ENCODE assay signal across 15 cellular contexts in genomic region chr20:47281376-47281775, GRCh38.
A peak's percentile ranks its signal among the peaks of the same experiment; 100 is the strongest.
DNase-seq lines count a peak whose midpoint lies in the region; ATAC-seq and TF ChIP-seq lines count a peak whose summit lies in the region.
"Had no signal": no experiment of that assay in that cellular context is flagged by ENCODE, and none has a peak within 500 bp of the region (broad histone marks: within the 10 kb centered on the region; RNA-seq: fewer than 3 reads in every experiment).

No MANE protein-coding gene starts in this region.

- H3K27me3 ChIP-seq in CD4-positive, CD25-positive, alpha-beta regulatory T cell (ENCODE audit: control insufficient read depth, insufficient read depth, low read length), result no peaks in the 10 kb centered on the region
- H3K27me3 ChIP-seq in GM23338 (ENCODE audit: insufficient read depth) (no peaks in the 10 kb centered on the region), gastrocnemius medialis (no peaks in the 10 kb centered on the region)
- H3K27me3 ChIP-seq: adrenal gland had no signal

- DNase-seq in CD4-positive, CD25-positive, alpha-beta regulatory T cell, result no peak
- DNase-seq in GM23338 (ENCODE audit: low spot score), result no peak
- DNase-seq in NCI-H69 (lab: John Stamatoyannopoulos, UW), result peak; percentile 38
- DNase-seq in mesothelial cell of epicardium (ENCODE audit: low spot score in 2 of 2, unreplicated experiment in 2 of 2), result no peak
- no peak for DNase-seq in gastrocnemius medialis
- no peak for DNase-seq in GM03348 (ENCODE audit: low spot score)
- no peak for DNase-seq in middle frontal gyrus (ENCODE audit: extremely low spot score, low spot score)
- DNase-seq: activated CD4-positive, CD25-positive, alpha-beta regulatory T cell treated with anti-CD3 and anti-CD28 coated beads, Interleukin-2, amount 50 U/mL, for 72 hours; activated CD8-positive, alpha-beta memory T cell treated with anti-CD3 and anti-CD28 coated beads, Interleukin-2, amount 50 U/mL, for 48 hours; AML-193; cerebellar nuclear complex; NCI-H524 treated with DMSO at 0.1 percent for 48 hours; occipital lobe; T-cell had no signal

- no peak overlapping the region for H3K4me3 Mint-ChIP-seq in CD4-positive, CD25-positive, alpha-beta regulatory T cell
- H3K4me3 Mint-ChIP-seq in GM23338 (no peak overlapping the region), mesothelial cell of epicardium (no peak overlapping the region)
- H3K4me3 Mint-ChIP-seq: T-cell had no signal

- TF ChIP-seq CTCF in GM23338 (conservative IDR thresholded peaks at IDR 0.05; ENCODE audit: low read depth in 2 of 2) (no peak), mesothelial cell of epicardium (IDR thresholded peaks at IDR 0.05; ENCODE audit: unreplicated experiment) (no peak), gastrocnemius medialis (IDR thresholded peaks at IDR 0.05 in 4 of 5, conservative IDR thresholded peaks at IDR 0.05 in 1 of 5) (no peak)

- in situ Hi-C loops in gastrocnemius medialis (cut with MboI; ENCODE audit: low sequenced_read_pairs in 4 of 4), result no loop called here

- intact Hi-C loops in gastrocnemius medialis (cut with DNase I; ENCODE audit: low total_unique reads), result no loop called here

- peaks cover 75% of the 10 kb centered on the region for H3K79me2 ChIP-seq in GM23338 (replicated peaks; ENCODE audit: insufficient read depth)

- ATAC-seq in CD4-positive, CD25-positive, alpha-beta regulatory T cell (ENCODE audit: low read depth in 2 of 2), result no peak
- ATAC-seq in GM23338, result no peak
- no peak for ATAC-seq in gastrocnemius medialis
- ATAC-seq: T-cell had no signal

- peak overlapping the region in 2 of 3 donors; percentile 65 to 68 for H3K27ac Mint-ChIP-seq in CD4-positive, CD25-positive, alpha-beta regulatory T cell
- H3K27ac Mint-ChIP-seq in GM23338, result peak overlapping the region; percentile 25; the same call in 1 of the 2 replicates
- peak overlapping the region; percentile 95 for H3K27ac Mint-ChIP-seq in mesothelial cell of epicardium

- peaks cover 82% of the 10 kb centered on the region for H3K36me3 ChIP-seq in CD4-positive, CD25-positive, alpha-beta regulatory T cell (ENCODE audit: control insufficient read depth, insufficient read depth, low read length)
- H3K36me3 ChIP-seq in GM23338 (ENCODE audit: insufficient read depth) (peaks cover 74% of the 10 kb centered on the region), gastrocnemius medialis (peaks cover 0 to 31% of the 10 kb centered on the region in 2 donors)

- no peaks in the 10 kb centered on the region for H3K27me3 Mint-ChIP-seq in CD4-positive, CD25-positive, alpha-beta regulatory T cell
- peaks cover 21% of the 10 kb centered on the region for H3K27me3 Mint-ChIP-seq in GM23338 (ENCODE audit: insufficient read depth, low read depth, poor library complexity)
- no peaks in the 10 kb centered on the region for H3K27me3 Mint-ChIP-seq in mesothelial cell of epicardium (ENCODE audit: low read depth)
- H3K27me3 Mint-ChIP-seq: T-cell had no signal

- H3K36me3 Mint-ChIP-seq in CD4-positive, CD25-positive, alpha-beta regulatory T cell, result peaks cover 59% of the 10 kb centered on the region
- H3K36me3 Mint-ChIP-seq in GM23338 (ENCODE audit: low read depth) (peaks cover 92% of the 10 kb centered on the region), mesothelial cell of epicardium (peaks cover 54% of the 10 kb centered on the region)

- H3K4me1 Mint-ChIP-seq in CD4-positive, CD25-positive, alpha-beta regulatory T cell, result peaks cover 2 to 8% (median 4%) of the 10 kb centered on the region in 4 donors
- H3K4me1 Mint-ChIP-seq in GM23338, result peaks cover 30% of the 10 kb centered on the region
- H3K4me1 Mint-ChIP-seq in mesothelial cell of epicardium, result peaks cover 15% of the 10 kb centered on the region

- H3K4me2 ChIP-seq in GM23338, result no peak overlapping the region

- TF ChIP-seq POLR2A in gastrocnemius medialis (IDR thresholded peaks at IDR 0.05), result no peak

- no peak overlapping the region for H2AFZ ChIP-seq in GM23338

- no peaks in the 10 kb centered on the region for H3K9me2 ChIP-seq in GM23338 (ENCODE audit: insufficient read depth)

- H3K9me3 Mint-ChIP-seq in CD4-positive, CD25-positive, alpha-beta regulatory T cell, result peaks cover 0 to 1% (median 0%) of the 10 kb centered on the region in 7 donors
- H3K9me3 Mint-ChIP-seq in GM23338, result no peaks in the 10 kb centered on the region
- H3K9me3 Mint-ChIP-seq in mesothelial cell of epicardium, result no peaks in the 10 kb centered on the region
- H3K9me3 Mint-ChIP-seq: T-cell had no signal

- no peaks in the 10 kb centered on the region for H3K4me1 ChIP-seq in CD4-positive, CD25-positive, alpha-beta regulatory T cell (ENCODE audit: control insufficient read depth, insufficient read depth, low read length, poor library complexity, severe bottlenecking)
- H3K4me1 ChIP-seq in GM23338 (ENCODE audit: insufficient read depth) (0 out of 2 replicates have a peak, but pooled peaks cover 5% of the 10 kb centered on the region), gastrocnemius medialis (peaks cover 6 to 9% of the 10 kb centered on the region in 2 donors)

- H3F3A ChIP-seq in GM23338 (replicated peaks; ENCODE audit: low read depth), result peaks cover 56% of the 10 kb centered on the region

- peaks cover 35% of the 10 kb centered on the region for H4K20me1 ChIP-seq in GM23338 (replicated peaks; ENCODE audit: insufficient read depth)

- no peaks in the 10 kb centered on the region for H3K9me3 ChIP-seq in CD4-positive, CD25-positive, alpha-beta regulatory T cell (ENCODE audit: control insufficient read depth in 2 of 2, low read length in 2 of 2)
- H3K9me3 ChIP-seq in gastrocnemius medialis, result no peaks in the 10 kb centered on the region
- H3K9me3 ChIP-seq: adrenal gland had no signal

- H3K27ac ChIP-seq in CD4-positive, CD25-positive, alpha-beta regulatory T cell (ENCODE audit: insufficient read depth, low read length, poor library complexity, severe bottlenecking), result no peak overlapping the region
- H3K27ac ChIP-seq in GM23338 (ENCODE audit: low read depth) (peak overlapping the region; percentile 60), gastrocnemius medialis (no peak overlapping the region)

- H3K4me3 ChIP-seq in CD4-positive, CD25-positive, alpha-beta regulatory T cell (ENCODE audit: low read depth, low read length), result no peak overlapping the region
- no peak overlapping the region for H3K4me3 ChIP-seq in GM23338
- H3K4me3 ChIP-seq in gastrocnemius medialis, result no peak overlapping the region
- H3K4me3 ChIP-seq: adrenal gland had no signal

TF ChIP-seq in GM23338, 12 proteins besides CTCF, POLR2A, EP300 and RAD21 (continues in another document):
- TF ChIP-seq REST (IDR thresholded peaks at IDR 0.05; ENCODE audit: unreplicated experiment), result no peak
- no peak for TF ChIP-seq POLR2AphosphoS5 (IDR thresholded peaks at IDR 0.05; ENCODE audit: low read depth)
- TF ChIP-seq JUNB (IDR thresholded peaks at IDR 0.05; ENCODE audit: unreplicated experiment), result no peak
- TF ChIP-seq ETS1 (IDR thresholded peaks at IDR 0.05), result no peak
- no peak for TF ChIP-seq ZNF114 (CRISPR knock-in tag; IDR thresholded peaks at IDR 0.05)
- TF ChIP-seq CREB1 (CRISPR knock-in tag; IDR thresholded peaks at IDR 0.05; ENCODE audit: low read depth), result no peak
- TF ChIP-seq STAT1 (IDR thresholded peaks at IDR 0.05; ENCODE audit: unreplicated experiment), result no peak
- TF ChIP-seq EZH2 (IDR thresholded peaks at IDR 0.05; ENCODE audit: low read depth, unreplicated experiment), result no peak
- no peak for TF ChIP-seq NANOG (IDR thresholded peaks at IDR 0.05; ENCODE audit: borderline replicate concordance)

Comparison
In these comparisons a context has a peak if more than half of its experiments do, and no peak if none do; other contexts are left out.
1. H3K27ac Mint-ChIP-seq: peak in every context shown above with its lines; median percentile 95 in mesothelial cell of epicardium; 66 in CD4-positive, CD25-positive, alpha-beta regulatory T cell; 25 in GM23338.